37 cellular contexts compared by ENCODE assay signal in the genomic region with DNA sequence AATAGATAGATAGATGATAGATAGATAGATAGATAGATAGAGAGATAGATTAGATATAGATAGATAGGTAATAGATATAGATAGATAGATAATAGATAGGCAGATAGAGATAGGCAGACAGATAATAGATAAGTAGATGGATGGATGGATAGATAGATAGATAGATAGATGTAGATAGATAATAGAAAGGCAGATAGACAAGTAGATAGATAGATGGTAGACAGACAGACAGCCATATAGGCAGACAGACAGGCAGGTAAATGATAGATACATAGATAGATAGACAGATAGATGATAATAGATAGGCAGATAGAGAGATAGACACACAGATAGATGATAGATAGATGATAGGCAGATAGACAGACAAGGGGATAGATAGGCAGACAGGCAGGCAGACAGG.
A peak's percentile ranks its signal among the peaks of the same experiment; 100 is the strongest.
DNase-seq lines count a peak whose midpoint lies in the region; ATAC-seq, FAIRE-seq and TF ChIP-seq lines count a peak whose summit lies in the region.
"Had no signal": no experiment of that assay in that cellular context is flagged by ENCODE, and none has a peak within 500 bp of the region (broad histone marks: within the 10 kb centered on the region; RNA-seq: fewer than 3 reads in every experiment).

No MANE protein-coding gene starts in this region.

- H3K4me2 ChIP-seq in K562 (ENCODE audit: insufficient read depth, low read length) (no peak overlapping the region), osteoblast (ENCODE audit: insufficient read depth, low read length) (no peak overlapping the region), mammary epithelial cell (ENCODE audit: insufficient read depth, low read depth, low read length) (no peak overlapping the region)
- H3K4me2 ChIP-seq: A549; BLaER1; BLaER1 treated with 17β-estradiol and CSF1 and Interleukin-3, amounts not matched to agents 10 nM and 100 nM had no signal

- H3K27ac ChIP-seq in HEK293 (ENCODE audit: extremely low read depth, low read depth, low read length) = no peak overlapping the region
- no peak overlapping the region for H3K27ac ChIP-seq in K562 (ENCODE audit: extremely low read depth, low read depth, low read length)
- no peak overlapping the region for H3K27ac ChIP-seq in osteoblast (ENCODE audit: low read depth, low read length)
- H3K27ac ChIP-seq in mammary epithelial cell (ENCODE audit: insufficient read depth, low read depth, low read length) = no peak overlapping the region
- H3K27ac ChIP-seq: 22Rv1; A549; BLaER1; BLaER1 treated with 17β-estradiol and CSF1 and Interleukin-3, amounts not matched to agents 10 nM and 100 nM; C4-2B had no signal

- no peak for TF ChIP-seq EP300 in K562 (IDR thresholded peaks at IDR 0.05; ENCODE audit: low read length)

- BruUV-seq in K562 (replicated peaks; lab: Mats Ljungman, UMichigan) (no TSS peak), mammary epithelial cell (replicated peaks; lab: Mats Ljungman, UMichigan) (no TSS peak)

- no peaks in the 10 kb centered on the region for H3K9me3 ChIP-seq in HEK293 (ENCODE audit: control insufficient read depth, insufficient read depth, low read depth, low read length)
- H3K9me3 ChIP-seq in T-helper 17 cell (ENCODE audit: control insufficient read depth, low read length, poor library complexity, severe bottlenecking) = no peaks in the 10 kb centered on the region
- no peaks in the 10 kb centered on the region for H3K9me3 ChIP-seq in K562 (replicated peaks; ENCODE audit: control insufficient read depth, insufficient read depth, low read depth, low read length)
- no peaks in the 10 kb centered on the region for H3K9me3 ChIP-seq in osteoblast (ENCODE audit: low read depth, low read length)
- no peaks in the 10 kb centered on the region for H3K9me3 ChIP-seq in mammary epithelial cell (replicated peaks; ENCODE audit: insufficient read depth, low read length)
- H3K9me3 ChIP-seq: A549; BE2C; BLaER1; BLaER1 treated with 17β-estradiol and CSF1 and Interleukin-3, amounts not matched to agents 10 nM and 100 nM had no signal

- DNase-seq in T-helper 17 cell (no peak), K562 (ENCODE audit: extremely low read depth in 1 of 4, low spot score in 3 of 4) (no peak), osteoblast (ENCODE audit: insufficient read length, low spot score, missing footprints) (peak; percentile 58), mammary epithelial cell (no peak), H7 (no peak)
- DNase-seq: 8988T; ACHN; AML-193; BE2C; C1 segment of cervical spinal cord; Caco-2; Calu3; CD4-positive, alpha-beta memory T cell; CD4-positive, alpha-beta T cell; CD4-positive, CD25-positive, alpha-beta regulatory T cell; CD8-positive, alpha-beta memory T cell; CD8-positive, alpha-beta T cell; COR-L47; DMS 273 treated with DMSO at 0.1 percent for 48 hours; DMS153; DMS53; DMS79; DMS79 treated with DMSO at 0.1 percent for 48 hours; DND-41; EL had no signal

- CTCF ChIA-PET in HEK293 (lab: Yijun Ruan, JAX) = interaction anchor here (1.0 kb wide), 1 partner anchor 225 kb away, joined by 5 read pairs; no protein-coding TSS in a partner anchor
- CTCF ChIA-PET in K562 (lab: Yijun Ruan, JAX; ENCODE audit: low intra/inter-chr PET ratio) = no interaction called here
- CTCF ChIA-PET in mammary epithelial cell (lab: Charles Lee; ENCODE audit: low non-redundant PET) = no interaction called here

- no peaks in the 10 kb centered on the region for H3K9me1 ChIP-seq in K562 (ENCODE audit: control insufficient read depth, insufficient read depth, low read length)

- H4K20me1 ChIP-seq in K562 (replicated peaks; ENCODE audit: control insufficient read depth, insufficient read depth, low read length) (no peaks in the 10 kb centered on the region), osteoblast (ENCODE audit: insufficient read depth, low read length) (no peaks in the 10 kb centered on the region), mammary epithelial cell (ENCODE audit: insufficient read depth, low read length) (no peaks in the 10 kb centered on the region)
- H4K20me1 ChIP-seq: BLaER1; BLaER1 treated with 17β-estradiol and CSF1 and Interleukin-3, amounts not matched to agents 10 nM and 100 nM had no signal

- no peak for FAIRE-seq in K562 (lab: Jason Lieb, UNC)
- FAIRE-seq: A204.1, A549, D721Med had no signal

- no peaks in the 10 kb centered on the region for H3K79me2 ChIP-seq in K562 (ENCODE audit: control insufficient read depth, insufficient read depth, low read length)
- no peaks in the 10 kb centered on the region for H3K79me2 ChIP-seq in osteoblast (ENCODE audit: insufficient read depth, low read length)
- H3K79me2 ChIP-seq in mammary epithelial cell (ENCODE audit: insufficient read depth, low read length) = no peaks in the 10 kb centered on the region

- H3K27me3 Mint-ChIP-seq in T-helper 17 cell = peaks cover 22% of the 10 kb centered on the region
- H3K27me3 Mint-ChIP-seq: CD4-positive, alpha-beta T cell had no signal

- peaks cover 3% of the 10 kb centered on the region for H3K36me3 Mint-ChIP-seq in T-helper 17 cell (ENCODE audit: low read depth)
- H3K36me3 Mint-ChIP-seq: CD14-positive monocyte; CD4-positive, alpha-beta memory T cell; CD4-positive, CD25-positive, alpha-beta regulatory T cell; CD8-positive, alpha-beta memory T cell; CD8-positive, alpha-beta T cell had no signal

- H3K27me3 ChIP-seq in K562 (ENCODE audit: control insufficient read depth in 2 of 2, insufficient read depth in 2 of 2, low read length in 2 of 2) (peaks cover 10 to 61% of the 10 kb centered on the region in 2 experiments), osteoblast (ENCODE audit: insufficient read depth, low read length) (peaks cover 40% of the 10 kb centered on the region), mammary epithelial cell (ENCODE audit: insufficient read depth, low read length) (no peaks in the 10 kb centered on the region), H7 (ENCODE audit: control insufficient read depth, insufficient read depth, low read length) (peaks cover 4% of the 10 kb centered on the region; the same call in 1 of the 2 replicates)
- H3K27me3 ChIP-seq: BE2C, BLaER1 had no signal

- no peak for TF ChIP-seq CTCF in HEK293 (tag by site-specific recombination; IDR thresholded peaks at IDR 0.05)
- no peak for TF ChIP-seq CTCF in K562 (IDR thresholded peaks at IDR 0.05 in 2 of 3, conservative IDR thresholded peaks at IDR 0.05 in 1 of 3; ENCODE audit: insufficient read depth in 2 of 3, low read depth in 1 of 3, low read length in 3 of 3)
- no peak for TF ChIP-seq CTCF in osteoblast (IDR thresholded peaks at IDR 0.05; ENCODE audit: extremely low read depth, low read depth, low read length)
- no peak for TF ChIP-seq CTCF in mammary epithelial cell (conservative IDR thresholded peaks at IDR 0.05 in 1 of 2, IDR thresholded peaks at IDR 0.05 in 1 of 2; ENCODE audit: extremely low read depth in 1 of 2, insufficient read depth in 1 of 2, low read depth in 1 of 2, low read length in 2 of 2)

- POLR2A ChIA-PET in HEK293 (lab: Yijun Ruan, JAX) = no interaction called here
- POLR2A ChIA-PET in K562 (lab: Yijun Ruan, JAX) = no interaction called here

- TF ChIP-seq RAD21 in K562 (CRISPR knock-in tag; conservative IDR thresholded peaks at IDR 0.05 in 1 of 2, IDR thresholded peaks at IDR 0.05 in 1 of 2) = no peak

- H3K4me1 ChIP-seq in HEK293 (ENCODE audit: control insufficient read depth, insufficient read depth, low read length) = no peaks in the 10 kb centered on the region
- H3K4me1 ChIP-seq in K562 (replicated peaks in 1 of 2; ENCODE audit: control insufficient read depth in 2 of 2, insufficient read depth in 2 of 2, low read length in 2 of 2) = peaks cover 12 to 18% of the 10 kb centered on the region in 2 experiments; a peak in 4 of 5 replicates
- peaks cover 11% of the 10 kb centered on the region for H3K4me1 ChIP-seq in osteoblast (ENCODE audit: insufficient read depth, low read length)
- no peaks in the 10 kb centered on the region for H3K4me1 ChIP-seq in mammary epithelial cell (ENCODE audit: insufficient read depth, low read length)
- H3K4me1 ChIP-seq: A549, Caco-2 had no signal

- H2AFZ ChIP-seq in K562 (ENCODE audit: low read depth, low read length) (no peak overlapping the region), osteoblast (ENCODE audit: low read length) (no peak overlapping the region), mammary epithelial cell (ENCODE audit: low read depth, low read length) (no peak overlapping the region)

- H3K4me3 Mint-ChIP-seq in T-helper 17 cell = peak overlapping the region; percentile 4
- H3K4me3 Mint-ChIP-seq: B cell; CD14-positive monocyte; CD4-positive, alpha-beta memory T cell; CD4-positive, alpha-beta T cell; CD4-positive, CD25-positive, alpha-beta regulatory T cell; CD8-positive, alpha-beta memory T cell; CD8-positive, alpha-beta T cell had no signal

- H3K4me1 Mint-ChIP-seq in T-helper 17 cell = peaks cover 2% of the 10 kb centered on the region
- H3K4me1 Mint-ChIP-seq: CD14-positive monocyte had no signal

- ATAC-seq in T-helper 17 cell (no peak), K562 (no peak), HG03097 (IDR thresholded peaks at IDR 0.05; ENCODE audit: low FRiP score, unreplicated experiment) (no peak), GM21737 (IDR thresholded peaks at IDR 0.05; ENCODE audit: unreplicated experiment) (no peak)
- ATAC-seq: A549; CD8-positive, alpha-beta T cell had no signal

- no peaks in the 10 kb centered on the region for H3K36me3 ChIP-seq in HEK293 (ENCODE audit: control insufficient read depth in 2 of 2, insufficient read depth in 1 of 2, low read length in 2 of 2)
- H3K36me3 ChIP-seq in K562 (ENCODE audit: control insufficient read depth, insufficient read depth, low read length) = no peaks in the 10 kb centered on the region
- H3K36me3 ChIP-seq in osteoblast (ENCODE audit: insufficient read depth, low read length) = no peaks in the 10 kb centered on the region
- H3K36me3 ChIP-seq in mammary epithelial cell (ENCODE audit: insufficient read depth, low read length) = no peaks in the 10 kb centered on the region
- no peaks in the 10 kb centered on the region for H3K36me3 ChIP-seq in H7 (replicated peaks; ENCODE audit: control insufficient read depth, insufficient read depth, low read length)
- H3K36me3 ChIP-seq: BE2C; BLaER1; BLaER1 treated with 17β-estradiol and CSF1 and Interleukin-3, amounts not matched to agents 10 nM and 100 nM had no signal

- no peak overlapping the region for H3K4me3 ChIP-seq in HEK293 (ENCODE audit: low read depth, low read length)
- no peak overlapping the region for H3K4me3 ChIP-seq in K562
- no peak overlapping the region for H3K4me3 ChIP-seq in osteoblast (ENCODE audit: insufficient read depth, low read length)
- no peak overlapping the region for H3K4me3 ChIP-seq in mammary epithelial cell (replicated peaks in 1 of 3; ENCODE audit: insufficient read depth in 1 of 3, low read depth in 2 of 3, low read length in 3 of 3)
- H3K4me3 ChIP-seq in H7 (ENCODE audit: insufficient read depth, low read depth, low read length) = no peak overlapping the region
- H3K4me3 ChIP-seq: A549; BLaER1; BLaER1 treated with 17β-estradiol and CSF1 and Interleukin-3, amounts not matched to agents 10 nM and 100 nM had no signal

- in situ Hi-C loops in K562 (cut with MboI) (no loop called here), mammary epithelial cell (cut with MboI; ENCODE audit: low sequenced_read_pairs in 2 of 2) (no loop called here)

- no peak for TF ChIP-seq POLR2A in K562 (conservative IDR thresholded peaks at IDR 0.05)

- intact Hi-C loops in K562 (cut with micrococcal nuclease) = no loop called here
- intact Hi-C loops in mammary epithelial cell (cut with micrococcal nuclease) = no loop called here

- dilution Hi-C loops in mammary epithelial cell (cut with HindIII; ENCODE audit: low sequenced_read_pairs) = no loop called here

- no peak overlapping the region for H3K27ac Mint-ChIP-seq in T-helper 17 cell
- H3K27ac Mint-ChIP-seq: B cell; CD14-positive monocyte; CD4-positive, alpha-beta T cell; CD4-positive, CD25-positive, alpha-beta regulatory T cell; CD8-positive, alpha-beta T cell had no signal

- H3K9ac ChIP-seq in K562 (ENCODE audit: insufficient read depth in 1 of 2, low read depth in 2 of 2, low read length in 2 of 2) (no peak overlapping the region), mammary epithelial cell (ENCODE audit: insufficient read depth, low read length) (no peak overlapping the region)
- H3K9ac ChIP-seq: BLaER1; BLaER1 treated with 17β-estradiol and CSF1 and Interleukin-3, amounts not matched to agents 10 nM and 100 nM had no signal
